In the genomic region with DNA sequence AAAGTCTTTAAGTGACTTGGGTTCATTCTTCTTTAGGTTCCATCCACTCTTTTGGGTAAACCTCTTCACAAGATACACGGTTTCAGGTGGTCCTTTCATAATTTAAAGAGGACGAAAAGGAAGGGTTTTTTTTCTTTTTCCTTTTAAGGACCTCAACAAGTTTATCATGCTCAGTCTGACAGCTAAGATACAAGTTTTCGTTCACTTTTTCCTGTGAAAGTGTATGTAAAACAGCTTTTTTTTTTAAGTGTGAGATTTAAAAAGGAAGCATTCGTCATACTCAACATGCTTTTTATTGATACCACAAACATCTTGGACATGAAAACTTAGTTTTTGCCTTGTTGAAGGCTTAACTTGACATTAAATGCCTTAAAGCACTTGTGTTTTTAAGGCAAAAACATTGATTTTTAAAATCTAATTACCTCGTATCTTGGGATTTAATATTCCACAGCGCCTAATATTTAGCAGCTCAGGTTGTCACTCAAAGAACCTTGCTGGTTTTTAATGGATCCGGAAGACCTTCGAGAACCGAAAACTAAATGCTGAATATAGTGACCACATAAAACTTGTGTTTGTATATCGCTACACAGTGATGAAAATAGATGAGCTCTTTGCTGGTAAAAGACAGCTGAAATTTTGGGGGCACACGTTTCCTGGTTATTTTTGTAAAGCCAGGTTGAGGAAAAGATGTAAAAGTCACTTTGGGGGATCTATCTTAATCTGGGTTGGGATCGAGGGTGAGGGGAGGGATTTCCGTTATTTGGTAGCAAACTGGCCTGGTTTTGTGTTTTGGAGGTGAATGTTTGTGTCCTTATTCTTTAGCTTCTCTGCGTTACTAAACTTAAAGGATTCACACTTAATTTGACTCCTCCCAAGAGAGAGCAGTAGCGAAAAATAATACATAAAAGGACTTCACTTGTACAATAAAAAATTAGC, we compare ENCODE assay signal across 8 cellular contexts. TPM values are rescaled to one million over a fixed set of nuclear protein-coding genes. Genes with fewer than 3 reads are reported as not detected.
A peak's percentile ranks its signal among the peaks of the same experiment; 100 is the strongest.
DNase-seq lines count a peak whose midpoint lies in the region; ATAC-seq, FAIRE-seq and TF ChIP-seq lines count a peak whose summit lies in the region.

No MANE protein-coding gene starts in this region.

- no peak overlapping the region for H2BK12ac ChIP-seq in H1 (ENCODE audit: low read depth, low read length)

- H3K23me2 ChIP-seq in H1 (ENCODE audit: low read depth, low read length) = peaks cover 5% of the 10 kb centered on the region; the same call in 1 of the 2 replicates

- peaks cover 29 to 71% of the 10 kb centered on the region in 2 experiments for H3K79me2 ChIP-seq in H1 (ENCODE audit: control insufficient read depth in 1 of 2, insufficient read depth in 2 of 2, low read length in 2 of 2)
- peaks cover 73% of the 10 kb centered on the region for H3K79me2 ChIP-seq in neural progenitor cell (ENCODE audit: low read depth)

- H3K14ac ChIP-seq in H1 (ENCODE audit: insufficient read length) = no peak overlapping the region

- H3K18ac ChIP-seq in H1 (ENCODE audit: extremely low read depth, low read length) = no peak overlapping the region

- no peak overlapping the region for H3K23ac ChIP-seq in H1 (ENCODE audit: insufficient read length)

- peaks cover 37 to 55% (median 48%) of the 10 kb centered on the region in 4 donors for H3K4me1 Mint-ChIP-seq in CD4-positive, CD25-positive, alpha-beta regulatory T cell
- peaks cover 28% of the 10 kb centered on the region for H3K4me1 Mint-ChIP-seq in neural progenitor cell

- WGBS in H1 (ENCODE audit: extremely low coverage in 1 of 2, insufficient coverage in 1 of 2, insufficient read length in 1 of 2, insufficient replicate concordance in 2 of 2, low coverage in 1 of 2, low lambda C conversion rate in 2 of 2, missing lambda C conversion rate in 1 of 2), 2 experiments = 51% methylated on average over 15 of the region's 15 CpGs; no CpG with 5 or more reads in 1 of the 2 experiments

- no peak for FAIRE-seq in H1 (lab: Jason Lieb, UNC)

- peak overlapping the region; percentile 93 for H3K4me3 ChIP-seq in CD4-positive, CD25-positive, alpha-beta regulatory T cell (ENCODE audit: low read depth, low read length)
- peak overlapping the region; percentile 95 for H3K4me3 ChIP-seq in NB4 (ENCODE audit: low read depth, low read length)
- H3K4me3 ChIP-seq in H1 (ENCODE audit: extremely low read depth in 1 of 4, insufficient read depth in 2 of 4, low read depth in 3 of 4, low read length in 4 of 4) = peak overlapping the region; percentile 85 to 96 (median 96)
- H3K4me3 ChIP-seq in neural progenitor cell = peak overlapping the region; percentile 91

- CTCF ChIA-PET in H1 (lab: Charles Lee; ENCODE audit: partially characterized antibody) = interaction anchor here (0.7 to 0.8 kb wide), 4 partner anchors 22 to 483 kb away, joined by 3 read pairs; no protein-coding TSS in a partner anchor

- no peak overlapping the region for H3K4ac ChIP-seq in H1 (replicated peaks; ENCODE audit: insufficient read length, low read depth, low read length)

- no peak for ATAC-seq in CD4-positive, CD25-positive, alpha-beta regulatory T cell (ENCODE audit: low read depth in 2 of 2)
- ATAC-seq in left colon = no peak
- no peak for ATAC-seq in HG02885 (IDR thresholded peaks at IDR 0.05; ENCODE audit: poor library complexity, unreplicated experiment)
- no peak for ATAC-seq in activated CD4-positive, CD25-positive, alpha-beta regulatory T cell treated with anti-CD3 and anti-CD28 coated beads, Interleukin-2, amount 50 U/mL, for 24 hours

- H3K9me3 Mint-ChIP-seq in CD4-positive, CD25-positive, alpha-beta regulatory T cell = peaks cover 0 to 3% (median 0%) of the 10 kb centered on the region in 7 donors
- no peaks in the 10 kb centered on the region for H3K9me3 Mint-ChIP-seq in neural progenitor cell

- H3K36me3 ChIP-seq in CD4-positive, CD25-positive, alpha-beta regulatory T cell (ENCODE audit: control insufficient read depth, insufficient read depth, low read length) = peaks cover 7% of the 10 kb centered on the region
- H3K36me3 ChIP-seq in H1 (ENCODE audit: control insufficient read depth in 2 of 4, insufficient read depth in 4 of 4, low read length in 3 of 4) (peaks cover 0 to 37% (median 3%) of the 10 kb centered on the region in 4 experiments; a peak in 5 of 8 replicates), neural progenitor cell (peaks cover 15% of the 10 kb centered on the region)

- H4K8ac ChIP-seq in H1 (ENCODE audit: extremely low read depth, insufficient read depth, low read length) = no peak overlapping the region

- H4K91ac ChIP-seq in H1 (replicated peaks; ENCODE audit: insufficient read length, low read length) = no peak overlapping the region

- H3K9me3 ChIP-seq in CD4-positive, CD25-positive, alpha-beta regulatory T cell (ENCODE audit: control insufficient read depth in 2 of 2, low read length in 2 of 2) = no peaks in the 10 kb centered on the region
- no peaks in the 10 kb centered on the region for H3K9me3 ChIP-seq in H1 (ENCODE audit: insufficient read depth in 2 of 2, low read depth in 1 of 2, low read length in 1 of 2)
- H3K9me3 ChIP-seq in neural progenitor cell (ENCODE audit: low read depth) = no peaks in the 10 kb centered on the region

- intact Hi-C loops in left colon (cut with DNase I, micrococcal nuclease) = loop anchor here in 1 of 2 donors (5.0 kb wide), 1 partner anchor 87 kb away; the partner anchor contains the start of gene RAB30

- DNase-seq in CD4-positive, CD25-positive, alpha-beta regulatory T cell = no peak
- DNase-seq in NB4 (ENCODE audit: low read depth) = no peak
- no peak for DNase-seq in H1 (ENCODE audit: low read depth in 1 of 2, low spot score in 2 of 2)
- no peak for DNase-seq in neural progenitor cell (ENCODE audit: low spot score)
- DNase-seq in left colon = no peak
- no peak for DNase-seq in G401 (ENCODE audit: low spot score)

- no peak overlapping the region for H4K5ac ChIP-seq in H1 (ENCODE audit: insufficient read length, low read depth, low read length)

- H2BK5ac ChIP-seq in H1 (ENCODE audit: low read depth, low read length) = no peak overlapping the region

- H3K56ac ChIP-seq in H1 (replicated peaks; ENCODE audit: insufficient read length, low read depth, low read length) = no peak overlapping the region

- in situ Hi-C loops in G401 (cut with HindIII; ENCODE audit: low sequenced_read_pairs) = no loop called here

- H3K4me2 ChIP-seq in H1 (ENCODE audit: insufficient read depth in 1 of 2, low read depth in 2 of 2, low read length in 2 of 2) (peak overlapping the region; percentile 65 to 80), neural progenitor cell (peak overlapping the region; percentile 95)

- H2AFZ ChIP-seq in H1 (ENCODE audit: low read length) (no peak overlapping the region), neural progenitor cell (replicated peaks) (no peak overlapping the region)

- peak overlapping the region; percentile 89 to 100 (median 97) for H3K27ac Mint-ChIP-seq in CD4-positive, CD25-positive, alpha-beta regulatory T cell
- H3K27ac Mint-ChIP-seq in neural progenitor cell = no peak overlapping the region

- TF ChIP-seq CTCF in NB4 (IDR thresholded peaks at IDR 0.05; ENCODE audit: low read depth, low read length) (no peak), H1 (IDR thresholded peaks at IDR 0.05; ENCODE audit: control extremely low read depth in 1 of 3, insufficient read depth in 1 of 3, low read depth in 1 of 3, low read length in 3 of 3) (no peak), neural progenitor cell (IDR thresholded peaks at IDR 0.05) (no peak)

- H3K27me3 Mint-ChIP-seq in CD4-positive, CD25-positive, alpha-beta regulatory T cell = peaks cover 12% of the 10 kb centered on the region
- no peaks in the 10 kb centered on the region for H3K27me3 Mint-ChIP-seq in neural progenitor cell (ENCODE audit: insufficient read depth, low read depth)

- no peaks in the 10 kb centered on the region for H3K27me3 ChIP-seq in CD4-positive, CD25-positive, alpha-beta regulatory T cell (ENCODE audit: control insufficient read depth, insufficient read depth, low read length)
- H3K27me3 ChIP-seq in H1 (replicated peaks in 1 of 4; ENCODE audit: control insufficient read depth in 3 of 4, extremely low read depth in 1 of 4, insufficient read depth in 3 of 4, low read length in 3 of 4) (no peaks in the 10 kb centered on the region), neural progenitor cell (no peaks in the 10 kb centered on the region)

- H3K9ac ChIP-seq in H1 (replicated peaks in 1 of 4; ENCODE audit: extremely low read depth in 1 of 4, low read depth in 3 of 4, low read length in 3 of 4) (peak overlapping the region in 3 of 4 experiments; percentile 1 to 35 (median 6); a peak in 5 of 7 replicates), neural progenitor cell (peak overlapping the region; percentile 96)

- H2BK120ac ChIP-seq in H1 (replicated peaks; ENCODE audit: low read depth, low read length) = no peak overlapping the region

- H2AK5ac ChIP-seq in H1 (ENCODE audit: low read depth, low read length) = no peak overlapping the region

- no peak for TF ChIP-seq RAD21 in H1 (IDR thresholded peaks at IDR 0.05 in 1 of 2, conservative IDR thresholded peaks at IDR 0.05 in 1 of 2; ENCODE audit: low read depth in 2 of 2, low read length in 2 of 2)

- 0 out of 2 replicates have a peak, but pooled peaks cover 4% of the 10 kb centered on the region for H3K79me1 ChIP-seq in H1 (ENCODE audit: low read depth, low read length)

- no peak for TF ChIP-seq EP300 in H1 (IDR thresholded peaks at IDR 0.05; ENCODE audit: borderline replicate concordance in 1 of 2, low read depth in 2 of 2, low read length in 2 of 2)

- no peak overlapping the region for H2BK20ac ChIP-seq in H1 (ENCODE audit: low read length)

- peaks cover 25% of the 10 kb centered on the region for H3F3A ChIP-seq in neural progenitor cell (ENCODE audit: low read depth)

- peak overlapping the region; percentile 99 for H3K27ac ChIP-seq in CD4-positive, CD25-positive, alpha-beta regulatory T cell (ENCODE audit: insufficient read depth, low read length, poor library complexity, severe bottlenecking)
- no peak overlapping the region for H3K27ac ChIP-seq in H1 (ENCODE audit: low read depth, low read length)
- no peak overlapping the region for H3K27ac ChIP-seq in neural progenitor cell

- H3K4me1 ChIP-seq in CD4-positive, CD25-positive, alpha-beta regulatory T cell (ENCODE audit: control insufficient read depth, insufficient read depth, low read length, poor library complexity, severe bottlenecking) = peaks cover 50% of the 10 kb centered on the region
- peaks cover 0 to 7% (median 2%) of the 10 kb centered on the region in 4 experiments; a peak in 1 of 7 replicates for H3K4me1 ChIP-seq in H1 (replicated peaks in 1 of 4; ENCODE audit: control insufficient read depth in 3 of 4, insufficient read depth in 4 of 4, low read length in 3 of 4)
- peaks cover 17% of the 10 kb centered on the region for H3K4me1 ChIP-seq in neural progenitor cell

- H3K36me3 Mint-ChIP-seq in CD4-positive, CD25-positive, alpha-beta regulatory T cell = peaks cover 22% of the 10 kb centered on the region
- H3K36me3 Mint-ChIP-seq in neural progenitor cell = peaks cover 23% of the 10 kb centered on the region

- no peak for TF ChIP-seq POLR2A in NB4 (IDR thresholded peaks at IDR 0.05; ENCODE audit: extremely low read depth, insufficient read length)
- TF ChIP-seq POLR2A in H1 (IDR thresholded peaks at IDR 0.05; ENCODE audit: control extremely low read depth in 1 of 2, low read depth in 2 of 2, low read length in 2 of 2) = peak in 1 of 2 experiments; percentile 53; a peak in 1 of 3 replicates

- POLR2A ChIA-PET in H1 (lab: Charles Lee; ENCODE audit: partially characterized antibody) = interaction anchor here (1.3 to 3.7 kb wide), 9 partner anchors 9 to 258 kb away, joined by 3 to 25 read pairs (median 6); partner anchors contain the start of genes DDIAS and RAB30

- peak overlapping the region; percentile 97 to 100 (median 100) for H3K4me3 Mint-ChIP-seq in CD4-positive, CD25-positive, alpha-beta regulatory T cell
- H3K4me3 Mint-ChIP-seq in neural progenitor cell = peak overlapping the region; percentile 99

- no peak overlapping the region for H2BK15ac ChIP-seq in H1 (ENCODE audit: low read length)

- H4K20me1 ChIP-seq in H1 (replicated peaks in 1 of 2; ENCODE audit: control insufficient read depth in 1 of 2, insufficient read depth in 2 of 2, low read length in 2 of 2) (peaks cover 14 to 17% of the 10 kb centered on the region in 2 experiments), neural progenitor cell (ENCODE audit: low read depth) (peaks cover 66% of the 10 kb centered on the region)

RNA-seq across cellular contexts. Expression of gene PCF11, which starts 2.3 kb away (rescaled TPM):
- 161 TPM for total RNA-seq in CD4-positive, CD25-positive, alpha-beta regulatory T cell
- 10 to 100 TPM; 19.2 to 33.3 (median 26.2) TPM for polyA plus RNA-seq in CD4-positive, CD25-positive, alpha-beta regulatory T cell
- total RNA-seq in H1 (2021; fragmentation: NEBNext Ultra II Directional; extraction: Animal tissue kit (Norgen Biotek cat#: 25700)) = 47.1 and 47.7 TPM in 2 replicates
- 23.5 and 25.1 TPM in 2 replicates for polyA plus RNA-seq in H1 (2011; rRNA removed)
- polyA plus RNA-seq in H1 (2011; cell fraction: cytosol; rRNA removed) = 31.6 TPM
- 38.4 TPM for polyA plus RNA-seq in H1 (2011; cell fraction: nucleus; rRNA removed)
- 20.0 to 34.0 TPM (median 22.5 TPM) in 4 replicates for polyA plus RNA-seq in H1 (2012, experiment 1 of 2)
- 5.5 TPM for polyA plus RNA-seq in H1 (2012, experiment 2 of 2)
- polyA plus RNA-seq in H1 (2013, experiment 1 of 2) = 33.1 TPM
- 30.0 TPM for polyA plus RNA-seq in H1 (2013, experiment 2 of 2)
- 41.3 and 54.2 TPM in 2 replicates for polyA minus RNA-seq in H1 (2011; rRNA and poly(A)+ RNA removed)
- 21.1 TPM for polyA minus RNA-seq in H1 (2011; cell fraction: cytosol; rRNA and poly(A)+ RNA removed)
- polyA minus RNA-seq in H1 (2011; cell fraction: nucleus; rRNA and poly(A)+ RNA removed) = 111 TPM
- total RNA-seq in neural progenitor cell (ENCODE audit: low replicate concordance) (64.2 and 72.7 TPM in 2 replicates), left colon (10 to 100 TPM; 50.7 to 52.0 TPM)
- 10.8 and 22.3 TPM in 2 replicates for total RNA-seq in G401 (2014; rRNA removed; shearing (Covaris generic))

RNA-seq across cellular contexts. Expression of gene ANKRD42, which starts 34.3 kb away (rescaled TPM):
- total RNA-seq in CD4-positive, CD25-positive, alpha-beta regulatory T cell = 4.1 TPM
- 1 to 10 TPM; 1.3 to 4.2 (median 2.8) TPM for polyA plus RNA-seq in CD4-positive, CD25-positive, alpha-beta regulatory T cell
- total RNA-seq in H1 (2021; fragmentation: NEBNext Ultra II Directional; extraction: Animal tissue kit (Norgen Biotek cat#: 25700)) = 5.5 and 5.6 TPM in 2 replicates
- polyA plus RNA-seq in H1 (2011; rRNA removed) = 1.4 and 2.0 TPM in 2 replicates
- 2.9 TPM for polyA plus RNA-seq in H1 (2011; cell fraction: cytosol; rRNA removed)
- polyA plus RNA-seq in H1 (2011; cell fraction: nucleus; rRNA removed) = 1.1 TPM
- polyA plus RNA-seq in H1 (2012, experiment 1 of 2) = 2.9 to 4.5 TPM (median 3.7 TPM) in 4 replicates
- polyA plus RNA-seq in H1 (2012, experiment 2 of 2) = 0.85 TPM
- 3.0 TPM for polyA plus RNA-seq in H1 (2013, experiment 1 of 2)
- 2.7 TPM for polyA plus RNA-seq in H1 (2013, experiment 2 of 2)
- 4.0 and 4.7 TPM in 2 replicates for polyA minus RNA-seq in H1 (2011; rRNA and poly(A)+ RNA removed)
- polyA minus RNA-seq in H1 (2011; cell fraction: cytosol; rRNA and poly(A)+ RNA removed) = 2.4 TPM
- 2.3 TPM for polyA minus RNA-seq in H1 (2011; cell fraction: nucleus; rRNA and poly(A)+ RNA removed)
- total RNA-seq in neural progenitor cell (ENCODE audit: low replicate concordance) (3.3 and 4.4 TPM in 2 replicates), left colon (1 to 10 TPM; 7.2 to 8.6 TPM)
- 5.1 and 15.1 TPM in 2 replicates for total RNA-seq in G401 (2014; rRNA removed; shearing (Covaris generic))
